In genomic region chr17:28274591-28275265, GRCh38 we compare ENCODE assay signal across 28 cellular contexts.
"Had no signal": no experiment of that assay in that cellular context is flagged by ENCODE, and none has a peak within 500 bp of the region (broad histone marks: within the 10 kb centered on the region; RNA-seq: fewer than 3 reads in every experiment).

No MANE protein-coding gene starts in this region.

- H3K4me3 Mint-ChIP-seq: mesothelial cell of epicardium; naive B cell; natural killer cell treated with Interleukin-12 subunit alpha and Interleukin-12 subunit beta and Interleukin-15 and Interleukin-18, amount 100 ng/mL, for 72 hours; stimulated activated effector memory CD8-positive, alpha-beta T cell treated with anti-CD3 and anti-CD28 coated beads, Interleukin-12 subunit alpha, Interleukin-12 subunit beta, amount 100 ng/mL, for 72 hours had no signal

- H3K36me3 ChIP-seq: gastrocnemius medialis, heart left ventricle, left lung, neutrophil, sigmoid colon, stomach, thyroid gland, upper lobe of left lung had no signal

- H3K36me3 Mint-ChIP-seq: mesothelial cell of epicardium; naive B cell; natural killer cell treated with Interleukin-12 subunit alpha and Interleukin-12 subunit beta and Interleukin-15 and Interleukin-18, amount 100 ng/mL, for 72 hours had no signal

- H3K27ac ChIP-seq: epithelial cell of prostate, gastrocnemius medialis, heart left ventricle, hepatocyte, left lung, neutrophil, psoas muscle, sigmoid colon, stomach, thyroid gland, upper lobe of left lung had no signal

- H3K4me3 ChIP-seq: gastrocnemius medialis, heart left ventricle, hepatocyte, left lung, mucosa of descending colon, psoas muscle, sigmoid colon, stomach, thyroid gland, upper lobe of left lung had no signal

- H3K9me3 ChIP-seq: gastrocnemius medialis, heart left ventricle, left lung, mucosa of descending colon, neutrophil, psoas muscle, sigmoid colon, stomach, thyroid gland, upper lobe of left lung had no signal

- ATAC-seq: esophagus mucosa; gastrocnemius medialis; heart left ventricle; left cardiac atrium; left lung; mucosa of descending colon; natural killer cell treated with Interleukin-12 subunit alpha and Interleukin-12 subunit beta and Interleukin-15 and Interleukin-18, amount 100 ng/mL, for 72 hours; psoas muscle; right cardiac atrium; stimulated activated effector memory CD8-positive, alpha-beta T cell treated with anti-CD3 and anti-CD28 coated beads, Interleukin-12 subunit alpha, Interleukin-12 subunit beta, amount 100 ng/mL, for 72 hours had no signal

- H3K27me3 ChIP-seq: gastrocnemius medialis, hepatocyte, sigmoid colon, thyroid gland, upper lobe of left lung had no signal

- H3K4me1 ChIP-seq: gastrocnemius medialis, left lung, psoas muscle, sigmoid colon, stomach, upper lobe of left lung had no signal

- H3K4me2 ChIP-seq: hepatocyte had no signal

- H2AFZ ChIP-seq: hepatocyte had no signal

- H3K27ac Mint-ChIP-seq: mesothelial cell of epicardium; naive B cell; natural killer cell treated with Interleukin-12 subunit alpha and Interleukin-12 subunit beta and Interleukin-15 and Interleukin-18, amount 100 ng/mL, for 72 hours; stimulated activated effector memory CD8-positive, alpha-beta T cell treated with anti-CD3 and anti-CD28 coated beads, Interleukin-12 subunit alpha, Interleukin-12 subunit beta, amount 100 ng/mL, for 72 hours had no signal

- FAIRE-seq: urothelium cell line had no signal

- H3K9me3 Mint-ChIP-seq: natural killer cell treated with Interleukin-12 subunit alpha and Interleukin-12 subunit beta and Interleukin-15 and Interleukin-18, amount 100 ng/mL, for 72 hours; stimulated activated effector memory CD8-positive, alpha-beta T cell treated with anti-CD3 and anti-CD28 coated beads, Interleukin-12 subunit alpha, Interleukin-12 subunit beta, amount 100 ng/mL, for 72 hours had no signal

- DNase-seq: cerebellar nuclear complex; cortex of kidney; foreskin fibroblast; gastrocnemius medialis; heart left ventricle; left cardiac atrium; left lung; mesenchymal stem cell; mucosa of descending colon; naive B cell; posterior cingulate gyrus; psoas muscle; right cardiac atrium; sigmoid colon; stimulated activated CD4-positive, alpha-beta T cell treated with anti-CD3 and anti-CD28 coated beads, Interleukin-2, amount 100 ng/mL, for 24 hours; stimulated activated CD4-positive, alpha-beta T cell treated with anti-CD3 and anti-CD28 coated beads, Interleukin-4, amount 100 ng/mL, for 24 hours; stimulated activated naive CD4-positive, alpha-beta T cell treated with Interleukin-2 at 50 U/mL for 16 hours; stomach; thyroid gland; upper lobe of left lung had no signal

- H3K79me2 ChIP-seq: hepatocyte had no signal
